ENCODE assay signal across 8 cellular contexts in genomic region chr14:106694638-106695393, GRCh38.
DNase-seq lines count a peak whose midpoint lies in the region; ATAC-seq and TF ChIP-seq lines count a peak whose summit lies in the region.

No MANE protein-coding gene starts in this region.

- no TSS peak for BruUV-seq in Panc1 (replicated peaks; lab: Mats Ljungman, UMichigan)

- H3K27ac ChIP-seq in Panc1 (ENCODE audit: low read length) (no peak overlapping the region), tibial artery (no peak overlapping the region)

- DNase-seq in Right ventricle myocardium superior (peak; percentile 42), Right ventricle myocardium inferior (ENCODE audit: missing footprints) (no peak), Panc1 (ENCODE audit: low read depth, low spot score) (no peak), OCI-M2 (lab: John Stamatoyannopoulos, UW; ENCODE audit: unreplicated experiment) (no peak), tibial artery (no peak)
- peak; percentile 27 for DNase-seq in activated effector memory CD4-positive, alpha-beta T cell treated with Interleukin-2 at 50 U/mL for 16 hours
- DNase-seq in stimulated activated CD4-positive, alpha-beta T cell treated with anti-CD3 and anti-CD28 coated beads, Interleukin-4, amount 100 ng/mL, for 1 hour, result peak; percentile 77

- intact Hi-C loops in Right ventricle myocardium superior (cut with DNase I), result no loop called here
- intact Hi-C loops in Right ventricle myocardium inferior (cut with DNase I), result no loop called here
- intact Hi-C loops in Panc1 (cut with micrococcal nuclease; ENCODE audit: unreplicated experiment), result no loop called here
- intact Hi-C loops in tibial artery (cut with DNase I; ENCODE audit: low total_unique reads), result no loop called here

- no peaks in the 10 kb centered on the region for H3K27me3 ChIP-seq in Panc1 (ENCODE audit: control insufficient read depth, insufficient read depth, low read length)
- no peaks in the 10 kb centered on the region for H3K27me3 ChIP-seq in tibial artery

- no peak overlapping the region for H3K4me3 ChIP-seq in Panc1 (ENCODE audit: low read depth in 2 of 2, low read length in 2 of 2)
- H3K4me3 ChIP-seq in tibial artery, result no peak overlapping the region

- no peaks in the 10 kb centered on the region for H3K9me3 ChIP-seq in Panc1 (ENCODE audit: control insufficient read depth, insufficient read depth, low read depth, low read length)
- H3K9me3 ChIP-seq in tibial artery, result no peaks in the 10 kb centered on the region

- H3K4me1 ChIP-seq in Panc1 (ENCODE audit: control insufficient read depth, insufficient read depth, low read length), result no peaks in the 10 kb centered on the region
- no peaks in the 10 kb centered on the region for H3K4me1 ChIP-seq in tibial artery

- ATAC-seq in Right ventricle myocardium superior (ENCODE audit: poor library complexity), result no peak
- ATAC-seq in Right ventricle myocardium inferior, result no peak
- ATAC-seq in Panc1, result no peak
- no peak for ATAC-seq in GM21515 (IDR thresholded peaks at IDR 0.05; ENCODE audit: unreplicated experiment)

- CTCF ChIA-PET in Panc1 (lab: Charles Lee), result interaction anchor here (0.6 kb wide), 1 partner anchor 25 kb away, joined by 3 read pairs; no protein-coding TSS in a partner anchor

- TF ChIP-seq CTCF in Panc1 (IDR thresholded peaks at IDR 0.05) (peak; percentile 49), tibial artery (IDR thresholded peaks at IDR 0.05) (no peak)

- POLR2A ChIA-PET in Panc1 (lab: Charles Lee), result no interaction called here

- in situ Hi-C loops in Panc1 (cut with HindIII; ENCODE audit: low pct_unique_long_range_greater_than_20kb, low sequenced_read_pairs), result no loop called here

- H3K36me3 ChIP-seq in Panc1 (ENCODE audit: control insufficient read depth, insufficient read depth, low read length) (no peaks in the 10 kb centered on the region), tibial artery (no peaks in the 10 kb centered on the region)

Comparison
In these comparisons a context has a peak if more than half of its experiments do, and no peak if none do; other contexts are left out.
1. DNase-seq: peak in Right ventricle myocardium superior (single experiment), activated effector memory CD4-positive, alpha-beta T cell treated with Interleukin-2 at 50 U/mL for 16 hours (single experiment) and stimulated activated CD4-positive, alpha-beta T cell treated with anti-CD3 and anti-CD28 coated beads, Interleukin-4, amount 100 ng/mL, for 1 hour (single experiment); none in Right ventricle myocardium inferior (single experiment), Panc1 (single experiment), OCI-M2 (single experiment) and tibial artery (0 of 2).